1 cellular context compared by ENCODE assay signal in genomic region chr4:86831262-86832090, GRCh38.
TF ChIP-seq lines count a peak whose summit lies in the region.

No MANE protein-coding gene starts in this region.

TF ChIP-seq in IMR-90, 13 proteins besides CTCF, POLR2A, EP300 and RAD21 (continued from another document):
- TF ChIP-seq BHLHE40 (IDR thresholded peaks at IDR 0.05; ENCODE audit: low read depth, low read length): peak; percentile 61; the same call in 1 of the 2 replicates
- 0 out of 2 replicates have a peak, but pooled peaks have one; percentile 12 for TF ChIP-seq FOS (IDR thresholded peaks at IDR 0.05; ENCODE audit: low read depth, low read length)
- no peak; the same call in 1 of the 2 replicates for TF ChIP-seq MAZ (IDR thresholded peaks at IDR 0.05; ENCODE audit: borderline replicate concordance, low read depth, low read length)
- no peak for TF ChIP-seq NFE2L2 (IDR thresholded peaks at IDR 0.05; ENCODE audit: low read depth, low read length)
- TF ChIP-seq MAFK (IDR thresholded peaks at IDR 0.05; ENCODE audit: low read depth, low read length): 0 out of 2 replicates have a peak, but pooled peaks have one; percentile 20
- TF ChIP-seq ELK1 (IDR thresholded peaks at IDR 0.05; ENCODE audit: borderline replicate concordance, low read depth, low read length): no peak
- TF ChIP-seq, protein P1, sequence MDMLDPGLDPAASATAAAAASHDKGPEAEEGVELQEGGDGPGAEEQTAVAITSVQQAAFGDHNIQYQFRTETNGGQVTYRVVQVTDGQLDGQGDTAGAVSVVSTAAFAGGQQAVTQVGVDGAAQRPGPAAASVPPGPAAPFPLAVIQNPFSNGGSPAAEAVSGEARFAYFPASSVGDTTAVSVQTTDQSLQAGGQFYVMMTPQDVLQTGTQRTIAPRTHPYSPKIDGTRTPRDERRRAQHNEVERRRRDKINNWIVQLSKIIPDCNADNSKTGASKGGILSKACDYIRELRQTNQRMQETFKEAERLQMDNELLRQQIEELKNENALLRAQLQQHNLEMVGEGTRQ (IDR thresholded peaks at IDR 0.05; ENCODE audit: low read depth, low read length): no peak
- TF ChIP-seq RCOR1 (IDR thresholded peaks at IDR 0.05; ENCODE audit: insufficient replicate concordance, low read length): peak; percentile 32
